25 cellular contexts compared by ENCODE assay signal in genomic region chr1:4062992-4063391, GRCh38.
"Had no signal": no experiment of that assay in that cellular context is flagged by ENCODE, and none has a peak within 500 bp of the region (broad histone marks: within the 10 kb centered on the region; RNA-seq: fewer than 3 reads in every experiment).

No MANE protein-coding gene starts in this region.

- H3K9me3 Mint-ChIP-seq: effector memory CD8-positive, alpha-beta T cell; immature natural killer cell; memory B cell; mesothelial cell of epicardium; naive B cell; nephron progenitor cell; type B pancreatic cell had no signal

- H3K27me3 ChIP-seq: pancreas, testis had no signal

- H3K4me3 ChIP-seq: esophagus squamous epithelium, lung, mucosa of descending colon, pancreas, smooth muscle cell, testis, tibial artery had no signal

- H3K27me3 Mint-ChIP-seq: effector memory CD8-positive, alpha-beta T cell; memory B cell; naive B cell; type B pancreatic cell had no signal

- H3K4me3 Mint-ChIP-seq: effector memory CD8-positive, alpha-beta T cell; immature natural killer cell; memory B cell; mesothelial cell of epicardium; nephron progenitor cell; type B pancreatic cell had no signal

- H3K9me3 ChIP-seq: mucosa of descending colon, pancreas, testis, tibial artery had no signal

- H3K27ac Mint-ChIP-seq: effector memory CD8-positive, alpha-beta T cell; immature natural killer cell; memory B cell; mesothelial cell of epicardium; nephron progenitor cell; type B pancreatic cell had no signal

- ATAC-seq: effector memory CD8-positive, alpha-beta T cell; mucosa of descending colon; pancreas; sciatic nerve had no signal

- H3K27ac ChIP-seq: esophagus squamous epithelium, pancreas, testis, tibial artery had no signal

- H3K4me1 Mint-ChIP-seq: immature natural killer cell, memory B cell, mesothelial cell of epicardium, naive B cell, nephron progenitor cell had no signal

- DNase-seq: cortex of kidney; effector memory CD8-positive, alpha-beta T cell; esophagus squamous epithelium; hypothalamus; immature natural killer cell; mucosa of descending colon; naive B cell; nephron progenitor cell; occipital lobe; retina; stimulated activated CD4-positive, alpha-beta T cell treated with anti-CD3 and anti-CD28 coated beads, Interleukin-12 subunit alpha, Interleukin-12 subunit beta, amount 100 ng/mL, for 4 hours; stimulated activated CD4-positive, alpha-beta T cell treated with anti-CD3 and anti-CD28 coated beads, Interleukin-1b, Interleukin-23, amount 100 ng/mL, for 48 hours; stimulated activated CD4-positive, alpha-beta T cell treated with anti-CD3 and anti-CD28 coated beads, Interleukin-4, amount 100 ng/mL, for 1 hour; stimulated activated CD8-positive, alpha-beta memory T cell treated with anti-CD3 and anti-CD28 coated beads, Interleukin-4, amount 100 ng/mL, for 48 hours; stimulated activated naive CD4-positive, alpha-beta T cell; substantia nigra; testis had no signal

- H3K4me1 ChIP-seq: esophagus squamous epithelium, pancreas, testis, tibial artery had no signal

- H3K36me3 Mint-ChIP-seq: immature natural killer cell, memory B cell, mesothelial cell of epicardium, naive B cell, type B pancreatic cell had no signal

- H3K36me3 ChIP-seq: esophagus squamous epithelium, pancreas, tibial artery had no signal
